Comparison of ENCODE assay signal across 10 cellular contexts in the genomic region with DNA sequence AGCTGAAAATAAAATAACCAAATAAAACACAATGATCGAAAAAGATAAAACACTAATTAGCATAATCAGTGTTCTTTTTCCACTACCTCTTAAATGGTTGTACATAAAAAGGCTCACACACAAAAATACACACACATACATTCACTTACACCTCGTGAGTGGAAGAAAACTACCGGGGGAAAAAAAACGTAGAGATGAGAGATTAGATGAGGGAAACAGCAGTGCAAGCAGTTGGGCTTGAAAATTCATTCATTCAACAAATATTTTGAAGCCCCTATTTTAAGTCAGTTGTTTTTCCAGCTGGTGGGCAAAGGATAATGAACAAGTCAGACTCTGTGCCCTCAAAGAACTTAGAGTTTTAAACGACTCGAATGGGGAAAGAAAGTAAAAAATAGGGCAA. TPM values are rescaled to one million over a fixed set of nuclear protein-coding genes. Genes with fewer than 3 reads are reported as not detected.
DNase-seq lines count a peak whose midpoint lies in the region; ATAC-seq, FAIRE-seq and TF ChIP-seq lines count a peak whose summit lies in the region.
"Had no signal": no experiment of that assay in that cellular context is flagged by ENCODE, and none has a peak within 500 bp of the region (broad histone marks: within the 10 kb centered on the region; RNA-seq: fewer than 3 reads in every experiment).

No MANE protein-coding gene starts in this region.

- no peak for TF ChIP-seq POLR2A in NB4 (IDR thresholded peaks at IDR 0.05; ENCODE audit: extremely low read depth, insufficient read length)

- H3K9me3 Mint-ChIP-seq in CD4-positive, alpha-beta T cell = no peaks in the 10 kb centered on the region

- no peaks in the 10 kb centered on the region for H3K27me3 Mint-ChIP-seq in CD4-positive, alpha-beta T cell

- 12 to 17% methylated on average over 6 of the region's 6 CpGs for WGBS in pancreas, 2 donors

- intact Hi-C loops in CD4-positive, alpha-beta T cell (cut with DNase I, micrococcal nuclease) = loop anchor here (5.0 to 10.0 kb wide), 5 partner anchors 608 to 1620 kb away; a partner anchor contains a TSS
- intact Hi-C loops in pancreas (cut with DNase I) = no loop called here

- TF ChIP-seq CTCF in CD4-positive, alpha-beta T cell (IDR thresholded peaks at IDR 0.05) = no peak
- TF ChIP-seq CTCF in NB4 (IDR thresholded peaks at IDR 0.05; ENCODE audit: low read depth, low read length) = no peak
- TF ChIP-seq CTCF in epithelial cell of esophagus (IDR thresholded peaks at IDR 0.05; ENCODE audit: insufficient read depth, low read depth, low read length, missing control alignments) = no peak
- no peak for TF ChIP-seq CTCF in pancreas (IDR thresholded peaks at IDR 0.05)

- peak overlapping the region; percentile 40 for H3K27ac ChIP-seq in CD4-positive, alpha-beta T cell (ENCODE audit: low read depth, low read length)
- H3K27ac ChIP-seq in pancreas = no peak overlapping the region

- H3K4me1 Mint-ChIP-seq in CD4-positive, alpha-beta T cell (ENCODE audit: low read depth) = peaks cover 34% of the 10 kb centered on the region

- peaks cover 12% of the 10 kb centered on the region for H3K36me3 Mint-ChIP-seq in CD4-positive, alpha-beta T cell (ENCODE audit: low read depth)

- H3K27ac Mint-ChIP-seq in CD4-positive, alpha-beta T cell = no peak overlapping the region

- FAIRE-seq in pancreas (lab: Jason Lieb, UNC) (no peak), RCC 7860 (lab: Jason Lieb, UNC) (no peak)

- no peak for ATAC-seq in CD4-positive, alpha-beta T cell (ENCODE audit: poor library complexity)
- ATAC-seq in pancreas (no peak), GM21447 (IDR thresholded peaks at IDR 0.05; ENCODE audit: unreplicated experiment) (no peak)

- H3K36me3 ChIP-seq in pancreas = no peaks in the 10 kb centered on the region

- peaks cover 14 to 36% (median 23%) of the 10 kb centered on the region in 3 donors for H3K4me1 ChIP-seq in pancreas

- H3K27me3 ChIP-seq in CD4-positive, alpha-beta T cell (ENCODE audit: control insufficient read depth, insufficient read depth, low read length) = no peaks in the 10 kb centered on the region
- H3K27me3 ChIP-seq in pancreas = no peaks in the 10 kb centered on the region

- no peak for DNase-seq in CD4-positive, alpha-beta T cell
- DNase-seq in NB4 (ENCODE audit: low read depth) (no peak), epithelial cell of esophagus (ENCODE audit: low read depth) (no peak), pancreas (no peak), RCC 7860 (ENCODE audit: low spot score) (no peak), HEK293T (ENCODE audit: extremely low spot score) (no peak), NCI-H187 (lab: John Stamatoyannopoulos, UW) (no peak)

- CTCF ChIA-PET in CD4-positive, alpha-beta T cell (lab: Charles Lee) = no interaction called here
- CTCF ChIA-PET in HEK293T (lab: Yijun Ruan, JAX) = interaction anchor here (1.1 kb wide), 1 partner anchor 13 kb away, joined by 5 read pairs; no protein-coding TSS in a partner anchor

- no peaks in the 10 kb centered on the region for H3K9me3 ChIP-seq in CD4-positive, alpha-beta T cell (ENCODE audit: control insufficient read depth, low read length)
- H3K9me3 ChIP-seq in pancreas = no peaks in the 10 kb centered on the region

- no peak overlapping the region for H3K4me3 Mint-ChIP-seq in CD4-positive, alpha-beta T cell

- POLR2A ChIA-PET in CD4-positive, alpha-beta T cell (lab: Charles Lee) = interaction anchor here (0.7 to 1.8 kb wide), 5 partner anchors 8 to 1406 kb away, joined by 3 to 11 read pairs (median 4); a partner anchor contains a TSS
- POLR2A ChIA-PET in HEK293T (lab: Yijun Ruan, JAX) = interaction anchor here (1.0 to 1.4 kb wide), 3 partner anchors 12 to 46 kb away, joined by 3 to 4 read pairs (median 3); no protein-coding TSS in a partner anchor

- H3K4me3 ChIP-seq in NB4 (ENCODE audit: low read depth, low read length) (peak overlapping the region; percentile 100), epithelial cell of esophagus (ENCODE audit: low read length) (peak overlapping the region; percentile 69), pancreas (peak overlapping the region in 3 of 4 donors; percentile 58 to 77 (median 68))

TF ChIP-seq in HEK293T, 16 proteins besides CTCF, POLR2A, EP300 and RAD21:
- TF ChIP-seq TARDBP (IDR thresholded peaks at IDR 0.05) (no peak), FOXK2 (IDR thresholded peaks at IDR 0.05) (no peak), FOXA1 (IDR thresholded peaks at IDR 0.05) (no peak), SUZ12 (IDR thresholded peaks at IDR 0.05) (no peak)

RNA-seq across cellular contexts. Expression of a gene that starts 1.0 kb away (rescaled TPM):
- 10 to 100 TPM; 23.5 to 29.0 TPM for total RNA-seq in CD4-positive, alpha-beta T cell
- 10 to 100 TPM in 5 of 6 donors, 1 to 10 TPM in 1; 9.9 to 35.1 (median 14.4) TPM for total RNA-seq in pancreas
- 10 to 100 TPM in 1 of 2 donors, 1 to 10 TPM in 1; 5.3 to 10.1 TPM for polyA plus RNA-seq in pancreas

RNA-seq across cellular contexts. Expression of a gene that starts 1.4 kb away (rescaled TPM):
- total RNA-seq in CD4-positive, alpha-beta T cell = 10 to 100 TPM; 75.4 to 77.8 TPM
- 10 to 100 TPM; 16.6 to 26.4 (median 19.9) TPM for total RNA-seq in pancreas
- polyA plus RNA-seq in pancreas = 10 to 100 TPM; 12.1 to 23.3 TPM

RNA-seq across cellular contexts. Expression of a gene that starts 53.6 kb away (rescaled TPM):
- not detected for total RNA-seq in CD4-positive, alpha-beta T cell
- not detected for total RNA-seq in pancreas
- not detected for polyA plus RNA-seq in pancreas
- total RNA-seq: activated CD8-positive, alpha-beta memory T cell treated with anti-CD3 and anti-CD28 coated beads for 36 hours; glomerular endothelial cell had no signal

Comparison
In these comparisons a context has a peak if more than half of its experiments do, and no peak if none do; other contexts are left out.
1. intact Hi-C loops: an anchor here in CD4-positive, alpha-beta T cell (5.0 to 10.0 kb wide); none called in pancreas.